ENCODE assay signal across 8 cellular contexts in genomic region chr2:101831351-101831865, GRCh38.
DNase-seq lines count a peak whose midpoint lies in the region; ATAC-seq, FAIRE-seq and TF ChIP-seq lines count a peak whose summit lies in the region.

No MANE protein-coding gene starts in this region.

- WGBS in A549 (ENCODE audit: missing lambda C conversion rate), result 43% methylated on average over 5 of the region's 5 CpGs

- H3K9me3 Mint-ChIP-seq in effector memory CD8-positive, alpha-beta T cell, result no peaks in the 10 kb centered on the region

- peaks cover 47% of the 10 kb centered on the region for H3K36me3 Mint-ChIP-seq in effector memory CD8-positive, alpha-beta T cell (ENCODE audit: insufficient read depth)

- H3K4me1 Mint-ChIP-seq in effector memory CD8-positive, alpha-beta T cell (ENCODE audit: low read depth in 2 of 2), result peaks cover 37 to 44% of the 10 kb centered on the region in 2 donors

- H3K4me2 ChIP-seq in A549, result no peak overlapping the region

- H3K27me3 Mint-ChIP-seq in effector memory CD8-positive, alpha-beta T cell, result no peaks in the 10 kb centered on the region

- H3K4me3 Mint-ChIP-seq in effector memory CD8-positive, alpha-beta T cell, result no peak overlapping the region

- H3K36me3 ChIP-seq in mucosa of descending colon (ENCODE audit: low read depth), result no peaks in the 10 kb centered on the region

- CTCF ChIA-PET in A549 (lab: Yijun Ruan, JAX), result interaction anchor here (0.6 to 12.0 kb wide), 52 partner anchors 8 to 1296 kb away, joined by 3 to 79 read pairs (median 5); partner anchors contain the start of gene MAP4K4

- H3K27ac Mint-ChIP-seq in effector memory CD8-positive, alpha-beta T cell, result peak overlapping the region in 1 of 2 donors; percentile 14

- TF ChIP-seq RAD21 in A549 (conservative IDR thresholded peaks at IDR 0.05 in 1 of 2, IDR thresholded peaks at IDR 0.05 in 1 of 2), result peak; percentile 75 to 79

- peak; percentile 46 to 78 for DNase-seq in A549 (ENCODE audit: low read depth in 1 of 2, low spot score in 1 of 2)
- DNase-seq in GM12892 (ENCODE audit: insufficient read length), result peak; percentile 4
- peak; percentile 47 to 87 for DNase-seq in NCI-H526 (lab: John Stamatoyannopoulos, UW)
- peak; percentile 18 to 22 for DNase-seq in activated CD8-positive, alpha-beta memory T cell treated with anti-CD3 and anti-CD28 coated beads for 1 hour (ENCODE audit: extremely low read depth in 1 of 2, low read depth in 1 of 2)
- peak; percentile 38 to 55 (median 43) for DNase-seq in effector memory CD8-positive, alpha-beta T cell
- peak in 2 of 3 donors; percentile 70 to 88 for DNase-seq in mucosa of descending colon
- DNase-seq in stimulated activated CD8-positive, alpha-beta memory T cell treated with anti-CD3 and anti-CD28 coated beads, Interleukin-4, amount 100 ng/mL, for 4 hours (ENCODE audit: low read depth in 2 of 2, low spot score in 1 of 2), result peak; percentile 25 to 35

- POLR2A ChIA-PET in A549 (lab: Yijun Ruan, JAX), result interaction anchor here (0.6 kb wide), 1 partner anchor 113 kb away, joined by 4 read pairs; no protein-coding TSS in a partner anchor

- H3K4me1 ChIP-seq in A549 (peaks cover 44% of the 10 kb centered on the region), mucosa of descending colon (ENCODE audit: low read depth) (no peaks in the 10 kb centered on the region)

- no peak for TF ChIP-seq EP300 in A549 (IDR thresholded peaks at IDR 0.05)

- FAIRE-seq in A549 (lab: Jason Lieb, UNC) (no peak), GM12892 (lab: Jason Lieb, UNC) (peak; percentile 68)

- no peaks in the 10 kb centered on the region for H3K9me3 ChIP-seq in A549
- no peaks in the 10 kb centered on the region for H3K9me3 ChIP-seq in mucosa of descending colon

- H3K27ac ChIP-seq in A549, result peak overlapping the region; percentile 23 to 70; a peak in 5 of 6 replicates

- peak; percentile 92 to 94 for ATAC-seq in A549
- ATAC-seq in HG03060 (IDR thresholded peaks at IDR 0.05; ENCODE audit: low read depth, unreplicated experiment), result peak; percentile 44
- ATAC-seq in effector memory CD8-positive, alpha-beta T cell (replicated peaks), result peak; percentile 57
- peak; percentile 89 for ATAC-seq in mucosa of descending colon

- H3K4me3 ChIP-seq in A549 (no peak overlapping the region), mucosa of descending colon (no peak overlapping the region)

- TF ChIP-seq CTCF in A549 (IDR thresholded peaks at IDR 0.05) (peak; percentile 84), mucosa of descending colon (IDR thresholded peaks at IDR 0.05) (peak; percentile 73)

- TF ChIP-seq POLR2A in A549 (IDR thresholded peaks at IDR 0.05; ENCODE audit: low read length) (no peak), GM12892 (IDR thresholded peaks at IDR 0.05; ENCODE audit: low read depth, low read length) (no peak)

- intact Hi-C loops in mucosa of descending colon (cut with DNase I, micrococcal nuclease), result loop anchor here (5.0 to 10.0 kb wide), 2 partner anchors 409 to 417 kb away; no protein-coding TSS in a partner anchor

TF ChIP-seq in A549, 52 proteins besides CTCF, POLR2A, EP300 and RAD21:
- TF ChIP-seq SMC3 (IDR thresholded peaks at IDR 0.05) (peak; percentile 94), FOSL2 (IDR thresholded peaks at IDR 0.05) (no peak), FOSL2 (CRISPR knock-in tag; IDR thresholded peaks at IDR 0.05) (no peak), CEBPB (IDR thresholded peaks at IDR 0.05) (no peak)
- TF ChIP-seq, protein P1, sequence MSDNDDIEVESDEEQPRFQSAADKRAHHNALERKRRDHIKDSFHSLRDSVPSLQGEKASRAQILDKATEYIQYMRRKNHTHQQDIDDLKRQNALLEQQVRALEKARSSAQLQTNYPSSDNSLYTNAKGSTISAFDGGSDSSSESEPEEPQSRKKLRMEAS (IDR thresholded peaks at IDR 0.05), result 0 out of 2 replicates have a peak, but pooled peaks have one; percentile 18

Comparison
In these comparisons a context has a peak if more than half of its experiments do, and no peak if none do; other contexts are left out.
1. DNase-seq: peak in every context shown above with its lines; median percentile 79 in mucosa of descending colon; 67 in NCI-H526; 62 in A549; 43 in effector memory CD8-positive, alpha-beta T cell; 30 in stimulated activated CD8-positive, alpha-beta memory T cell treated with anti-CD3 and anti-CD28 coated beads, Interleukin-4, amount 100 ng/mL, for 4 hours; 20 in activated CD8-positive, alpha-beta memory T cell treated with anti-CD3 and anti-CD28 coated beads for 1 hour; 4 in GM12892.